1 cellular context compared by ENCODE assay signal in the genomic region with DNA sequence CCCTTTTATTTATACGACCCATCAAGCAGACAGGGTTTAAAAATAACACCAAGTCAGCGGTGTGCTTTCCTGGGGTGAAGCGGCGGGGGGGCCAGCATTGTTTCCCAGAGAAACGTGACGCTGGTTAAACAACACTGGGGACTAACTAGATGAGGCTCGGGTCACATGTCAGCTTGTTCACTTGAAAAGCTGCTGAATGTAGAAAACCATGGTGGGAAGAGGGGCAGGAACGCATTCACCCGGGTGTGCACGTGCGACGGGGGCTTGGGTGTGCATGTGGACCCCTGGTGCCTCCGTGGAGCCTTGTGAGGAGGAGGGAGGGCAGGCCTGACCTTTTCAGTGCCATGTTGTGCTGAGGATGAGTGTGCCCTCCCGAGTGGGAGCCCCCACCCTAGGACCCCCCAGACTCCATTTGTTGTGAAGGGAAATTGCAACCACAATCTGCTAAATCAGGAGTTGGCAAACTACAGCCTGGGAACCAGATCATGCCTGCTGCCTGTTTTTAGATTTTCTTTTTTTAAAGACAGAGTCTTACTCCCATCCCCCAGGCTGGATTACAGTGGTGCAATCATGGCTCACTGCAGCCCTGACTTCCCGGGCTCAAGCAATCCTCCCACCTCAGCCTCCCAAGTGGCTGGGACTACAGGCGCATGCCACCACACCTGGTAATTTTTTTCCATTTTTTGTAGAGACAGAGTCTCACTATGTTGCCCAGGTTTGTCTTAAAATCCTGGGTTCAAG.
TF ChIP-seq lines count a peak whose summit lies in the region.

No MANE protein-coding gene starts in this region.

TF ChIP-seq in endothelial cell of umbilical vein, 7 proteins besides CTCF, POLR2A, EP300 and RAD21 (continued from another document):
- TF ChIP-seq GATA2 (IDR thresholded peaks at IDR 0.05; ENCODE audit: insufficient read depth, insufficient read length, low read depth, low read length) (no peak), JUN (IDR thresholded peaks at IDR 0.05; ENCODE audit: borderline replicate concordance, insufficient read depth, insufficient read length, low read depth) (no peak), MYC (IDR thresholded peaks at IDR 0.05; ENCODE audit: low read depth, low read length) (no peak)
- TF ChIP-seq, protein P1, sequence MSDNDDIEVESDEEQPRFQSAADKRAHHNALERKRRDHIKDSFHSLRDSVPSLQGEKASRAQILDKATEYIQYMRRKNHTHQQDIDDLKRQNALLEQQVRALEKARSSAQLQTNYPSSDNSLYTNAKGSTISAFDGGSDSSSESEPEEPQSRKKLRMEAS (IDR thresholded peaks at IDR 0.05; ENCODE audit: insufficient read depth, insufficient read length), result no peak
TF ChIP-seq in endothelial cell of umbilical vein: peak in this region for 0.
